Comparison of ENCODE assay signal across 1 cellular context in the genomic region with DNA sequence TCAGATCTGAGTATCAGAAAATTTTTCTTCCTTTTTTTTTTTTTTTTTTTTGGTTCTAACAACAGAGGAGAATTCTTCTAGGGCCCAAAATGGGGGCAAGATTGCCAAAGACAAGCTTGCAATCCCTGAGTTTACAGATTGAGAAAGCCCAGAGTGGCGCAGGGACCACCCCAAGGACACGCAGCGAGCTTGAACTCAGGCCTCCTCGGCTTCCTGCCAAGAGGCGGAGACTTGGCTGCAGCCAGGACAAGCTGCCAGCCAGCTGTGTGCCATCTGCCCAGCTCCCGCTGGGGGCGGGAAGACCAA.
TF ChIP-seq lines count a peak whose summit lies in the region.

No MANE protein-coding gene starts in this region.

TF ChIP-seq in GM12878, 131 proteins besides CTCF, POLR2A, EP300 and RAD21:
- TF ChIP-seq BACH1 (IDR thresholded peaks at IDR 0.05; ENCODE audit: borderline replicate concordance) (0 out of 2 replicates have a peak, but pooled peaks have one; percentile 26), MTA3 (IDR thresholded peaks at IDR 0.05; ENCODE audit: borderline replicate concordance, low read length) (no peak), SMARCA5 (IDR thresholded peaks at IDR 0.05) (peak; percentile 96), LARP7 (IDR thresholded peaks at IDR 0.05) (0 out of 2 replicates have a peak, but pooled peaks have one; percentile 76), IKZF2 (IDR thresholded peaks at IDR 0.05) (peak; percentile 48 to 78; a peak in 2 of 4 replicates), PAX8 (IDR thresholded peaks at IDR 0.05) (no peak)
- TF ChIP-seq, protein P1, sequence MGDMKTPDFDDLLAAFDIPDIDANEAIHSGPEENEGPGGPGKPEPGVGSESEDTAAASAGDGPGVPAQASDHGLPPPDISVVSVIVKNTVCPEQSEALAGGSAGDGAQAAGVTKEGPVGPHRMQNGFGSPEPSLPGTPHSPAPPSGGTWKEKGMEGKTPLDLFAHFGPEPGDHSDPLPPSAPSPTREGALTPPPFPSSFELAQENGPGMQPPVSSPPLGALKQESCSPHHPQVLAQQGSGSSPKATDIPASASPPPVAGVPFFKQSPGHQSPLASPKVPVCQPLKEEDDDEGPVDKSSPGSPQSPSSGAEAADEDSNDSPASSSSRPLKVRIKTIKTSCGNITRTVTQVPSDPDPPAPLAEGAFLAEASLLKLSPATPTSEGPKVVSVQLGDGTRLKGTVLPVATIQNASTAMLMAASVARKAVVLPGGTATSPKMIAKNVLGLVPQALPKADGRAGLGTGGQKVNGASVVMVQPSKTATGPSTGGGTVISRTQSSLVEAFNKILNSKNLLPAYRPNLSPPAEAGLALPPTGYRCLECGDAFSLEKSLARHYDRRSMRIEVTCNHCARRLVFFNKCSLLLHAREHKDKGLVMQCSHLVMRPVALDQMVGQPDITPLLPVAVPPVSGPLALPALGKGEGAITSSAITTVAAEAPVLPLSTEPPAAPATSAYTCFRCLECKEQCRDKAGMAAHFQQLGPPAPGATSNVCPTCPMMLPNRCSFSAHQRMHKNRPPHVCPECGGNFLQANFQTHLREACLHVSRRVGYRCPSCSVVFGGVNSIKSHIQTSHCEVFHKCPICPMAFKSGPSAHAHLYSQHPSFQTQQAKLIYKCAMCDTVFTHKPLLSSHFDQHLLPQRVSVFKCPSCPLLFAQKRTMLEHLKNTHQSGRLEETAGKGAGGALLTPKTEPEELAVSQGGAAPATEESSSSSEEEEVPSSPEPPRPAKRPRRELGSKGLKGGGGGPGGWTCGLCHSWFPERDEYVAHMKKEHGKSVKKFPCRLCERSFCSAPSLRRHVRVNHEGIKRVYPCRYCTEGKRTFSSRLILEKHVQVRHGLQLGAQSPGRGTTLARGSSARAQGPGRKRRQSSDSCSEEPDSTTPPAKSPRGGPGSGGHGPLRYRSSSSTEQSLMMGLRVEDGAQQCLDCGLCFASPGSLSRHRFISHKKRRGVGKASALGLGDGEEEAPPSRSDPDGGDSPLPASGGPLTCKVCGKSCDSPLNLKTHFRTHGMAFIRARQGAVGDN (IDR thresholded peaks at IDR 0.05), result peak; percentile 40; the same call in 1 of the 2 replicates
- TF ChIP-seq, protein P2, sequence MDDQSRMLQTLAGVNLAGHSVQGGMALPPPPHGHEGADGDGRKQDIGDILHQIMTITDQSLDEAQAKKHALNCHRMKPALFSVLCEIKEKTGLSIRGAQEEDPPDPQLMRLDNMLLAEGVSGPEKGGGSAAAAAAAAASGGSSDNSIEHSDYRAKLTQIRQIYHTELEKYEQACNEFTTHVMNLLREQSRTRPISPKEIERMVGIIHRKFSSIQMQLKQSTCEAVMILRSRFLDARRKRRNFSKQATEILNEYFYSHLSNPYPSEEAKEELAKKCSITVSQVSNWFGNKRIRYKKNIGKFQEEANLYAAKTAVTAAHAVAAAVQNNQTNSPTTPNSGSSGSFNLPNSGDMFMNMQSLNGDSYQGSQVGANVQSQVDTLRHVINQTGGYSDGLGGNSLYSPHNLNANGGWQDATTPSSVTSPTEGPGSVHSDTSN (IDR thresholded peaks at IDR 0.05; ENCODE audit: insufficient replicate concordance, low read depth, low read length), result peak; percentile 75
